ENCODE assay signal across 1 cellular context in the genomic region with DNA sequence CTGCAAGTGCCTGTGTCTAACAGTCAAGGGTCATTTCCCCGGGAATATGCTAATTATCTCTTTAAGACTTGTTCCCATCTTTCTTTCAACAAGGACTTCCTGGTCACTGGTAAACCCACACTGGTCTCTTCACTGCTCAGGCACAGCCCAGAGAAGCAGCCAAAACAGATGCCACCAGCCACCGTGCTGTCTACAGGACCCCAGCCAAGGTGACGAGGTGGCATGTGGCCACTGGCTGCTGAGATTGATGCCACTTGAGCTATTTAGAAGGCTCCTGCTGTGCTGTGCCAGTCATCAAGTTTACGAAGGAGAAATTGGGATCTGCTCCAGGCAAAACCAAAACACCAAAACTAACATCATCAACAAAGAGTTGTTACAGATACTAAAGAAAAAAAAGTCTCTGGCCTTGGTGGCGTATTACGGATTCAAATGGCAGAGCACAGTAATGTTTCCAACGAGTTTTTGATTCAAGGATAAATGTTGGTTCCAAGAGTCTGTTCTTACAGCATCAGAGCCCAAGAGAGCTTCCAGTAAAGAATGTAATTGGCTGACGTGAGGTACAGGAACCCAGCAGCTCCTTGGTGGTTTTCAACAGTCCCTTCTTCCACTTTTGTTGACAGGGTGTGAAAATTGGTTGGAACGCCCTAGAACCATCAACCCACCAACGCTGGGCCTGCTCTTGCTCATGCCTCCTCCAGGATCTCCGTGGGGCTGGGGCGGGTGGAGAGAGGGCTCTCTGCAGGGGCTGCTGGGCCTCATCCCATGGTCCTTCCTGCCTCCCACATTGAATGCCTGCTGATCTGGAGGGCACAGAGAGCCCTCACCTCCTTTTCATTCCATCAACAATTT.
A peak's percentile ranks its signal among the peaks of the same experiment; 100 is the strongest.
TF ChIP-seq lines count a peak whose summit lies in the region.

No MANE protein-coding gene starts in this region.

TF ChIP-seq in HepG2, 621 proteins besides CTCF, POLR2A, EP300 and RAD21 (continued from another document):
- TF ChIP-seq, protein P1, sequence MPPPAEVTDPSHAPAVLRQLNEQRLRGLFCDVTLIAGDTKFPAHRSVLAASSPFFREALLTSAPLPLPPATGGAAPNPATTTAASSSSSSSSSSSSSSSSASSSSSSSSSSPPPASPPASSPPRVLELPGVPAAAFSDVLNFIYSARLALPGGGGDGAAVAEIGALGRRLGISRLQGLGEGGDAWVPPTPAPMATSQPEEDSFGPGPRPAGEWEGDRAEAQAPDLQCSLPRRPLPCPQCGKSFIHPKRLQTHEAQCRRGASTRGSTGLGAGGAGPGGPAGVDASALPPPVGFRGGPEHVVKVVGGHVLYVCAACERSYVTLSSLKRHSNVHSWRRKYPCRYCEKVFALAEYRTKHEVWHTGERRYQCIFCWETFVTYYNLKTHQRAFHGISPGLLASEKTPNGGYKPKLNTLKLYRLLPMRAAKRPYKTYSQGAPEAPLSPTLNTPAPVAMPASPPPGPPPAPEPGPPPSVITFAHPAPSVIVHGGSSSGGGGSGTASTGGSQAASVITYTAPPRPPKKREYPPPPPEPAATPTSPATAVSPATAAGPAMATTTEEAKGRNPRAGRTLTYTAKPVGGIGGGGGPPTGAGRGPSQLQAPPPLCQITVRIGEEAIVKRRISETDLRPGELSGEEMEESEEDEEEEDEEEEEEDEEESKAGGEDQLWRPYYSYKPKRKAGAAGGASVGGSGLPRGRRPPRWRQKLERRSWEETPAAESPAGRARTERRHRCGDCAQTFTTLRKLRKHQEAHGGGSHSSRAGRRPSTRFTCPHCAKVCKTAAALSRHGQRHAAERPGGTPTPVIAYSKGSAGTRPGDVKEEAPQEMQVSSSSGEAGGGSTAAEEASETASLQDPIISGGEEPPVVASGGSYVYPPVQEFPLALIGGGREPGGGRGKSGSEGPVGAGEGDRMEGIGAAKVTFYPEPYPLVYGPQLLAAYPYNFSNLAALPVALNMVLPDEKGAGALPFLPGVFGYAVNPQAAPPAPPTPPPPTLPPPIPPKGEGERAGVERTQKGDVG (CRISPR knock-in tag; IDR thresholded peaks at IDR 0.05; ENCODE audit: borderline replicate concordance): 0 out of 2 replicates have a peak, but pooled peaks have one; percentile 27
- TF ChIP-seq SP4 (CRISPR knock-in tag; IDR thresholded peaks at IDR 0.05) (no peak), ZEB1 (IDR thresholded peaks at IDR 0.05; ENCODE audit: insufficient replicate concordance, low read depth) (no peak)
- TF ChIP-seq, protein P2, sequence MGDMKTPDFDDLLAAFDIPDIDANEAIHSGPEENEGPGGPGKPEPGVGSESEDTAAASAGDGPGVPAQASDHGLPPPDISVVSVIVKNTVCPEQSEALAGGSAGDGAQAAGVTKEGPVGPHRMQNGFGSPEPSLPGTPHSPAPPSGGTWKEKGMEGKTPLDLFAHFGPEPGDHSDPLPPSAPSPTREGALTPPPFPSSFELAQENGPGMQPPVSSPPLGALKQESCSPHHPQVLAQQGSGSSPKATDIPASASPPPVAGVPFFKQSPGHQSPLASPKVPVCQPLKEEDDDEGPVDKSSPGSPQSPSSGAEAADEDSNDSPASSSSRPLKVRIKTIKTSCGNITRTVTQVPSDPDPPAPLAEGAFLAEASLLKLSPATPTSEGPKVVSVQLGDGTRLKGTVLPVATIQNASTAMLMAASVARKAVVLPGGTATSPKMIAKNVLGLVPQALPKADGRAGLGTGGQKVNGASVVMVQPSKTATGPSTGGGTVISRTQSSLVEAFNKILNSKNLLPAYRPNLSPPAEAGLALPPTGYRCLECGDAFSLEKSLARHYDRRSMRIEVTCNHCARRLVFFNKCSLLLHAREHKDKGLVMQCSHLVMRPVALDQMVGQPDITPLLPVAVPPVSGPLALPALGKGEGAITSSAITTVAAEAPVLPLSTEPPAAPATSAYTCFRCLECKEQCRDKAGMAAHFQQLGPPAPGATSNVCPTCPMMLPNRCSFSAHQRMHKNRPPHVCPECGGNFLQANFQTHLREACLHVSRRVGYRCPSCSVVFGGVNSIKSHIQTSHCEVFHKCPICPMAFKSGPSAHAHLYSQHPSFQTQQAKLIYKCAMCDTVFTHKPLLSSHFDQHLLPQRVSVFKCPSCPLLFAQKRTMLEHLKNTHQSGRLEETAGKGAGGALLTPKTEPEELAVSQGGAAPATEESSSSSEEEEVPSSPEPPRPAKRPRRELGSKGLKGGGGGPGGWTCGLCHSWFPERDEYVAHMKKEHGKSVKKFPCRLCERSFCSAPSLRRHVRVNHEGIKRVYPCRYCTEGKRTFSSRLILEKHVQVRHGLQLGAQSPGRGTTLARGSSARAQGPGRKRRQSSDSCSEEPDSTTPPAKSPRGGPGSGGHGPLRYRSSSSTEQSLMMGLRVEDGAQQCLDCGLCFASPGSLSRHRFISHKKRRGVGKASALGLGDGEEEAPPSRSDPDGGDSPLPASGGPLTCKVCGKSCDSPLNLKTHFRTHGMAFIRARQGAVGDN (CRISPR knock-in tag; IDR thresholded peaks at IDR 0.05): peak; percentile 42
